Comparison of ENCODE assay signal across 23 cellular contexts in genomic region chr22:27828214-27828587, GRCh38. TPM values are rescaled to one million over a fixed set of nuclear protein-coding genes. Genes with fewer than 3 reads are reported as not detected.
DNase-seq lines count a peak whose midpoint lies in the region; ATAC-seq, FAIRE-seq and TF ChIP-seq lines count a peak whose summit lies in the region.
"Had no signal": no experiment of that assay in that cellular context is flagged by ENCODE, and none has a peak within 500 bp of the region (broad histone marks: within the 10 kb centered on the region; RNA-seq: fewer than 3 reads in every experiment).

No MANE protein-coding gene starts in this region.

- no peak overlapping the region for H2BK20ac ChIP-seq in H1 (ENCODE audit: low read length)

- H4K20me1 ChIP-seq in H1 (replicated peaks in 1 of 2; ENCODE audit: control insufficient read depth in 1 of 2, insufficient read depth in 2 of 2, low read length in 2 of 2): no peaks in the 10 kb centered on the region

- no peak overlapping the region for H3K4me2 ChIP-seq in H1 (ENCODE audit: insufficient read depth in 1 of 2, low read depth in 2 of 2, low read length in 2 of 2)
- H3K4me2 ChIP-seq: GM23338, PC-9 had no signal

- POLR2A ChIA-PET in H1 (lab: Charles Lee; ENCODE audit: partially characterized antibody): no interaction called here

- no peaks in the 10 kb centered on the region for H3K23me2 ChIP-seq in H1 (ENCODE audit: low read depth, low read length)

- 59% methylated on average over 7 of the region's 7 CpGs for WGBS in right cardiac atrium
- WGBS in heart left ventricle, 4 donors: 76 to 95% (median 85%) methylated on average over 7 of the region's 7 CpGs
- WGBS in H1 (ENCODE audit: extremely low coverage in 1 of 2, insufficient coverage in 1 of 2, insufficient read length in 1 of 2, insufficient replicate concordance in 2 of 2, low coverage in 1 of 2, low lambda C conversion rate in 2 of 2, missing lambda C conversion rate in 1 of 2), 2 experiments: 90% methylated on average over 7 of the region's 7 CpGs; no CpG with 5 or more reads in 1 of the 2 experiments
- WGBS in aorta, 2 donors: 17 to 20% methylated on average over 7 of the region's 7 CpGs

- H3K27ac Mint-ChIP-seq in activated naive CD4-positive, alpha-beta T cell treated with anti-CD3 and anti-CD28 coated beads for 36 hours: no peak overlapping the region
- H3K27ac Mint-ChIP-seq: CD8-positive, alpha-beta T cell; GM23338 had no signal

- H2BK15ac ChIP-seq in H1 (ENCODE audit: low read length): no peak overlapping the region

- no peak overlapping the region for H4K91ac ChIP-seq in H1 (replicated peaks; ENCODE audit: insufficient read length, low read length)

- no peaks in the 10 kb centered on the region for H3K79me1 ChIP-seq in H1 (ENCODE audit: low read depth, low read length)

- DNase-seq in right cardiac atrium (peak in 1 of 3 donors; percentile 66), heart left ventricle (no peak), H1 (ENCODE audit: low read depth in 1 of 2, low spot score in 2 of 2) (no peak), sciatic nerve (ENCODE audit: low spot score) (no peak), aorta (no peak), epidermal melanocyte (ENCODE audit: insufficient read length, low spot score) (no peak), NCI-H1694 (lab: John Stamatoyannopoulos, UW) (no peak)
- DNase-seq in activated naive CD4-positive, alpha-beta T cell treated with anti-CD3 and anti-CD28 coated beads for 36 hours: no peak
- DNase-seq: C1 segment of cervical spinal cord; Caco-2; CD8-positive, alpha-beta T cell; KG1; MM.1S; NCI-H2029 treated with DMSO at 0.1 percent for 48 hours; NCI-H446 treated with DMSO at 0.1 percent for 48 hours; NCI-H526; NCI-H82; NK-92 treated with Interleukin-12 subunit alpha and Interleukin-12 subunit beta, amount 100 ng/mL, for 24 hours; PC-9; SHP77 treated with DMSO at 0.1 percent for 48 hours had no signal

- H3K4me3 ChIP-seq in right cardiac atrium (ENCODE audit: low read length) (no peak overlapping the region), heart left ventricle (no peak overlapping the region), H1 (ENCODE audit: extremely low read depth in 1 of 4, insufficient read depth in 2 of 4, low read depth in 3 of 4, low read length in 4 of 4) (no peak overlapping the region), aorta (ENCODE audit: low read length in 2 of 2) (no peak overlapping the region)
- H3K4me3 ChIP-seq: GM23338, HAP-1, PC-9 had no signal

- no peak for TF ChIP-seq POLR2A in heart left ventricle (IDR thresholded peaks at IDR 0.05)
- no peak for TF ChIP-seq POLR2A in H1 (IDR thresholded peaks at IDR 0.05; ENCODE audit: control extremely low read depth in 1 of 2, low read depth in 2 of 2, low read length in 2 of 2)

- no peak overlapping the region for H3K9ac ChIP-seq in H1 (replicated peaks in 1 of 4; ENCODE audit: extremely low read depth in 1 of 4, low read depth in 3 of 4, low read length in 3 of 4)

- no peaks in the 10 kb centered on the region for H3K4me1 ChIP-seq in right cardiac atrium (ENCODE audit: control insufficient read depth, insufficient read depth, low read length)
- H3K4me1 ChIP-seq in heart left ventricle: peaks cover 0 to 7% (median 0%) of the 10 kb centered on the region in 12 donors
- H3K4me1 ChIP-seq in H1 (replicated peaks in 1 of 4; ENCODE audit: control insufficient read depth in 3 of 4, insufficient read depth in 4 of 4, low read length in 3 of 4): no peaks in the 10 kb centered on the region
- H3K4me1 ChIP-seq in aorta (ENCODE audit: control insufficient read depth in 1 of 2, insufficient read depth in 2 of 2, low read length in 2 of 2): peaks cover 0 to 4% of the 10 kb centered on the region in 2 donors
- H3K4me1 ChIP-seq: Caco-2, HAP-1 had no signal

- H3K14ac ChIP-seq in H1 (ENCODE audit: insufficient read length): no peak overlapping the region

- 0 out of 2 replicates have a peak overlapping the region, but pooled peaks have one; percentile 50 for H2BK12ac ChIP-seq in H1 (ENCODE audit: low read depth, low read length)

- H3K4ac ChIP-seq in H1 (replicated peaks; ENCODE audit: insufficient read length, low read depth, low read length): no peak overlapping the region

- no peak for TF ChIP-seq CTCF in heart left ventricle (IDR thresholded peaks at IDR 0.05)
- TF ChIP-seq CTCF in H1 (IDR thresholded peaks at IDR 0.05; ENCODE audit: control extremely low read depth in 1 of 3, insufficient read depth in 1 of 3, low read depth in 1 of 3, low read length in 3 of 3): no peak

- no peaks in the 10 kb centered on the region for H3K9me3 ChIP-seq in right cardiac atrium (ENCODE audit: control insufficient read depth, low read length)
- no peaks in the 10 kb centered on the region for H3K9me3 ChIP-seq in heart left ventricle
- no peaks in the 10 kb centered on the region for H3K9me3 ChIP-seq in H1 (ENCODE audit: insufficient read depth in 2 of 2, low read depth in 1 of 2, low read length in 1 of 2)
- H3K9me3 ChIP-seq in aorta (ENCODE audit: control insufficient read depth, low read length): no peaks in the 10 kb centered on the region
- H3K9me3 ChIP-seq: Caco-2, HAP-1 had no signal

- no peaks in the 10 kb centered on the region for H3K9me3 Mint-ChIP-seq in activated naive CD4-positive, alpha-beta T cell treated with anti-CD3 and anti-CD28 coated beads for 36 hours
- H3K9me3 Mint-ChIP-seq: CD8-positive, alpha-beta T cell; GM23338 had no signal

- peak overlapping the region; percentile 50 for H3K27ac ChIP-seq in right cardiac atrium (ENCODE audit: low read length)
- H3K27ac ChIP-seq in heart left ventricle: peak overlapping the region in 5 of 12 donors; percentile 19 to 79 (median 61)
- H3K27ac ChIP-seq in H1 (ENCODE audit: low read depth, low read length): no peak overlapping the region
- peak overlapping the region; percentile 80 to 96 for H3K27ac ChIP-seq in aorta (ENCODE audit: low read depth in 1 of 2, low read length in 2 of 2)
- H3K27ac ChIP-seq: PC-9 had no signal

- H4K8ac ChIP-seq in H1 (ENCODE audit: extremely low read depth, insufficient read depth, low read length): no peak overlapping the region; the same call in 1 of the 2 replicates

- CTCF ChIA-PET in H1 (lab: Charles Lee; ENCODE audit: partially characterized antibody): no interaction called here
- CTCF ChIA-PET in activated naive CD4-positive, alpha-beta T cell treated with anti-CD3 and anti-CD28 coated beads for 36 hours (lab: Charles Lee): no interaction called here

- no peak overlapping the region for H4K5ac ChIP-seq in H1 (ENCODE audit: insufficient read length, low read depth, low read length)

- no peaks in the 10 kb centered on the region for H3K36me3 ChIP-seq in heart left ventricle
- no peaks in the 10 kb centered on the region for H3K36me3 ChIP-seq in H1 (ENCODE audit: control insufficient read depth in 2 of 4, insufficient read depth in 4 of 4, low read length in 3 of 4)
- H3K36me3 ChIP-seq in aorta (ENCODE audit: control insufficient read depth in 1 of 2, insufficient read depth in 2 of 2, low read length in 1 of 2): no peaks in the 10 kb centered on the region
- H3K36me3 ChIP-seq: HAP-1 had no signal

- no peak overlapping the region for H3K56ac ChIP-seq in H1 (replicated peaks; ENCODE audit: insufficient read length, low read depth, low read length)

- no peak overlapping the region; the same call in 1 of the 2 replicates for H3K18ac ChIP-seq in H1 (ENCODE audit: extremely low read depth, low read length)

- H3K27me3 ChIP-seq in right cardiac atrium (ENCODE audit: control insufficient read depth, insufficient read depth) (no peaks in the 10 kb centered on the region), heart left ventricle (no peaks in the 10 kb centered on the region), H1 (replicated peaks in 1 of 4; ENCODE audit: control insufficient read depth in 3 of 4, extremely low read depth in 1 of 4, insufficient read depth in 3 of 4, low read length in 3 of 4) (0 out of 7 replicates have a peak, but pooled peaks cover 0 to 2% (median 0%) of the 10 kb centered on the region in 4 experiments), aorta (ENCODE audit: control insufficient read depth in 1 of 2, insufficient read depth in 2 of 2, low read length in 1 of 2) (no peaks in the 10 kb centered on the region)

- no peak overlapping the region for H2BK120ac ChIP-seq in H1 (replicated peaks; ENCODE audit: low read depth, low read length)

- TF ChIP-seq EP300 in H1 (IDR thresholded peaks at IDR 0.05; ENCODE audit: borderline replicate concordance in 1 of 2, low read depth in 2 of 2, low read length in 2 of 2): no peak

- no peak overlapping the region for H3K4me3 Mint-ChIP-seq in activated naive CD4-positive, alpha-beta T cell treated with anti-CD3 and anti-CD28 coated beads for 36 hours
- H3K4me3 Mint-ChIP-seq: CD8-positive, alpha-beta T cell; GM23338 had no signal

- H3K36me3 Mint-ChIP-seq in activated naive CD4-positive, alpha-beta T cell treated with anti-CD3 and anti-CD28 coated beads for 36 hours (ENCODE audit: low read depth): peaks cover 5% of the 10 kb centered on the region
- H3K36me3 Mint-ChIP-seq: CD8-positive, alpha-beta T cell had no signal

- no peaks in the 10 kb centered on the region for H3K79me2 ChIP-seq in H1 (ENCODE audit: control insufficient read depth in 1 of 2, insufficient read depth in 2 of 2, low read length in 2 of 2)

- intact Hi-C loops in right cardiac atrium (cut with DNase I) (loop anchor here in 1 of 4 donors (10.0 kb wide), 1 partner anchor 1063 kb away; no protein-coding TSS in a partner anchor), heart left ventricle (cut with DNase I) (no loop called here), sciatic nerve (cut with DNase I) (no loop called here), aorta (cut with DNase I) (no loop called here)
- intact Hi-C loops in activated naive CD4-positive, alpha-beta T cell treated with anti-CD3 and anti-CD28 coated beads for 36 hours (cut with micrococcal nuclease): no loop called here

- H3K27me3 Mint-ChIP-seq in activated naive CD4-positive, alpha-beta T cell treated with anti-CD3 and anti-CD28 coated beads for 36 hours (ENCODE audit: low read depth): no peaks in the 10 kb centered on the region

- no peak for TF ChIP-seq RAD21 in H1 (IDR thresholded peaks at IDR 0.05 in 1 of 2, conservative IDR thresholded peaks at IDR 0.05 in 1 of 2; ENCODE audit: low read depth in 2 of 2, low read length in 2 of 2)

- H2BK5ac ChIP-seq in H1 (ENCODE audit: low read depth, low read length): no peak overlapping the region

- ATAC-seq in right cardiac atrium: peak; percentile 28 to 48
- no peak for ATAC-seq in heart left ventricle
- peak; percentile 49 for ATAC-seq in sciatic nerve
- ATAC-seq in aorta (ENCODE audit: low FRiP score): peak; percentile 8
- ATAC-seq: CD8-positive, alpha-beta T cell; GM23338 had no signal

- no peak overlapping the region for H3K23ac ChIP-seq in H1 (ENCODE audit: insufficient read length)

- H3K4me1 Mint-ChIP-seq in activated naive CD4-positive, alpha-beta T cell treated with anti-CD3 and anti-CD28 coated beads for 36 hours (ENCODE audit: low read depth): peaks cover 10% of the 10 kb centered on the region
- H3K4me1 Mint-ChIP-seq: GM23338 had no signal

- H2AFZ ChIP-seq in H1 (ENCODE audit: low read length): no peak overlapping the region
- H2AFZ ChIP-seq: PC-9 had no signal

- no peak overlapping the region for H2AK5ac ChIP-seq in H1 (ENCODE audit: low read depth, low read length)

- no peak for FAIRE-seq in H1 (lab: Jason Lieb, UNC)
- FAIRE-seq: G401.6 had no signal

RNA-seq across cellular contexts. Expression of gene MN1, which starts 26.6 kb away (rescaled TPM):
- total RNA-seq in right cardiac atrium (10 to 100 TPM in 3 of 4 donors, 1 to 10 TPM in 1; 9.6 to 12.2 (median 10.1) TPM), heart left ventricle (10 to 100 TPM in 1 of 9 donors, 1 to 10 TPM in 8; 4.2 to 10.3 (median 5.5) TPM), sciatic nerve (10.4 TPM), aorta (10 to 100 TPM; 22.5 to 37.7 TPM)
- polyA plus RNA-seq in right cardiac atrium (3.8 TPM), heart left ventricle (1 to 10 TPM; 1.7 to 3.9 TPM), H1 (2011; rRNA removed) (3.1 and 5.0 TPM in 2 replicates), aorta (1 to 10 TPM; 2.1 to 4.2 TPM)
- total RNA-seq in H1 (2021; fragmentation: NEBNext Ultra II Directional; extraction: Animal tissue kit (Norgen Biotek cat#: 25700)): 4.9 and 5.2 TPM in 2 replicates
- polyA plus RNA-seq in H1 (2011; cell fraction: cytosol; rRNA removed): 2.5 TPM
- polyA plus RNA-seq in H1 (2011; cell fraction: nucleus; rRNA removed): 5.9 TPM
- 2.5 to 3.7 TPM (median 3.4 TPM) in 4 replicates for polyA plus RNA-seq in H1 (2012, experiment 1 of 2)
- 1.8 TPM for polyA plus RNA-seq in H1 (2012, experiment 2 of 2)
- polyA plus RNA-seq in H1 (2013, experiment 1 of 2): 2.8 TPM
- 3.1 TPM for polyA plus RNA-seq in H1 (2013, experiment 2 of 2)
- polyA minus RNA-seq in H1 (2011; rRNA and poly(A)+ RNA removed): 2.0 and 3.1 TPM in 2 replicates
- 5.6 TPM for polyA minus RNA-seq in H1 (2011; cell fraction: cytosol; rRNA and poly(A)+ RNA removed)
- polyA minus RNA-seq in H1 (2011; cell fraction: nucleus; rRNA and poly(A)+ RNA removed): 3.3 TPM
- total RNA-seq in activated naive CD4-positive, alpha-beta T cell treated with anti-CD3 and anti-CD28 coated beads for 36 hours: under 1 TPM in 1 of 2 experiments, not detected in 1; 0.12 TPM

Comparison
In these comparisons a context has a peak if more than half of its experiments do, and no peak if none do; other contexts are left out.
1. ATAC-seq: peak in right cardiac atrium (2 of 2), sciatic nerve (single experiment) and aorta (single experiment); none in heart left ventricle (0 of 4).